ENCODE assay signal across 1 cellular context in the genomic region with DNA sequence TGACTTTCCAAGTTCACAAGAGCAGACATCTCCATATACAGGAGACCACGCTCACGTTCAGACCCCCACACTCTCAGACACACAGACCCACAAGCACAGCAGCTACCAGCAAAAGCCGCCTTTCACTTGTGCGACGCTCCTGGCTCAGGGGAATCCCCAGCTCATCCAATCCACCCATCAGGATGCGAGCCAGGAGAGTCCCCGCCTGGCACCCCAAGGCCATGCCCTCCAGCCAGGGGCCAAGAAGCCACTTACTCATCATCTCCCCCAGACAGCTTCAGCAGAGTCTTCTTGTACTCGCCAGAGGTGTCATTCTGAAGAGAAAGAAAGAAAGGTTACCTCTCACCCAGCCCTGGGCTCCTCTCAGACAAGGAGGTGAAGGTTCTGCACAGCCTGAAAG.
TF ChIP-seq lines count a peak whose summit lies in the region.

No MANE protein-coding gene starts in this region.

TF ChIP-seq in HepG2, 621 proteins besides CTCF, POLR2A, EP300 and RAD21:
- TF ChIP-seq NFE2 (CRISPR knock-in tag; IDR thresholded peaks at IDR 0.05) (no peak), BRD4 (CRISPR knock-in tag; IDR thresholded peaks at IDR 0.05) (no peak), TOPORS (CRISPR knock-in tag; IDR thresholded peaks at IDR 0.05) (no peak), ZNF552 (CRISPR knock-in tag; IDR thresholded peaks at IDR 0.05; ENCODE audit: borderline replicate concordance) (no peak), ETV5 (CRISPR knock-in tag; IDR thresholded peaks at IDR 0.05; ENCODE audit: borderline replicate concordance) (no peak), BRCA1 (CRISPR knock-in tag; IDR thresholded peaks at IDR 0.05) (no peak), SOX13 (IDR thresholded peaks at IDR 0.05) (no peak), SOX13 (CRISPR knock-in tag; conservative IDR thresholded peaks at IDR 0.05 in 1 of 2, IDR thresholded peaks at IDR 0.05 in 1 of 2) (no peak)
- TF ChIP-seq, protein P1, sequence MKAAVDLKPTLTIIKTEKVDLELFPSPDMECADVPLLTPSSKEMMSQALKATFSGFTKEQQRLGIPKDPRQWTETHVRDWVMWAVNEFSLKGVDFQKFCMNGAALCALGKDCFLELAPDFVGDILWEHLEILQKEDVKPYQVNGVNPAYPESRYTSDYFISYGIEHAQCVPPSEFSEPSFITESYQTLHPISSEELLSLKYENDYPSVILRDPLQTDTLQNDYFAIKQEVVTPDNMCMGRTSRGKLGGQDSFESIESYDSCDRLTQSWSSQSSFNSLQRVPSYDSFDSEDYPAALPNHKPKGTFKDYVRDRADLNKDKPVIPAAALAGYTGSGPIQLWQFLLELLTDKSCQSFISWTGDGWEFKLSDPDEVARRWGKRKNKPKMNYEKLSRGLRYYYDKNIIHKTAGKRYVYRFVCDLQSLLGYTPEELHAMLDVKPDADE (CRISPR knock-in tag; IDR thresholded peaks at IDR 0.05): no peak
- TF ChIP-seq, protein P2, sequence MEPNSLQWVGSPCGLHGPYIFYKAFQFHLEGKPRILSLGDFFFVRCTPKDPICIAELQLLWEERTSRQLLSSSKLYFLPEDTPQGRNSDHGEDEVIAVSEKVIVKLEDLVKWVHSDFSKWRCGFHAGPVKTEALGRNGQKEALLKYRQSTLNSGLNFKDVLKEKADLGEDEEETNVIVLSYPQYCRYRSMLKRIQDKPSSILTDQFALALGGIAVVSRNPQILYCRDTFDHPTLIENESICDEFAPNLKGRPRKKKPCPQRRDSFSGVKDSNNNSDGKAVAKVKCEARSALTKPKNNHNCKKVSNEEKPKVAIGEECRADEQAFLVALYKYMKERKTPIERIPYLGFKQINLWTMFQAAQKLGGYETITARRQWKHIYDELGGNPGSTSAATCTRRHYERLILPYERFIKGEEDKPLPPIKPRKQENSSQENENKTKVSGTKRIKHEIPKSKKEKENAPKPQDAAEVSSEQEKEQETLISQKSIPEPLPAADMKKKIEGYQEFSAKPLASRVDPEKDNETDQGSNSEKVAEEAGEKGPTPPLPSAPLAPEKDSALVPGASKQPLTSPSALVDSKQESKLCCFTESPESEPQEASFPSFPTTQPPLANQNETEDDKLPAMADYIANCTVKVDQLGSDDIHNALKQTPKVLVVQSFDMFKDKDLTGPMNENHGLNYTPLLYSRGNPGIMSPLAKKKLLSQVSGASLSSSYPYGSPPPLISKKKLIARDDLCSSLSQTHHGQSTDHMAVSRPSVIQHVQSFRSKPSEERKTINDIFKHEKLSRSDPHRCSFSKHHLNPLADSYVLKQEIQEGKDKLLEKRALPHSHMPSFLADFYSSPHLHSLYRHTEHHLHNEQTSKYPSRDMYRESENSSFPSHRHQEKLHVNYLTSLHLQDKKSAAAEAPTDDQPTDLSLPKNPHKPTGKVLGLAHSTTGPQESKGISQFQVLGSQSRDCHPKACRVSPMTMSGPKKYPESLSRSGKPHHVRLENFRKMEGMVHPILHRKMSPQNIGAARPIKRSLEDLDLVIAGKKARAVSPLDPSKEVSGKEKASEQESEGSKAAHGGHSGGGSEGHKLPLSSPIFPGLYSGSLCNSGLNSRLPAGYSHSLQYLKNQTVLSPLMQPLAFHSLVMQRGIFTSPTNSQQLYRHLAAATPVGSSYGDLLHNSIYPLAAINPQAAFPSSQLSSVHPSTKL (CRISPR knock-in tag; IDR thresholded peaks at IDR 0.05): no peak
- TF ChIP-seq, protein P3, sequence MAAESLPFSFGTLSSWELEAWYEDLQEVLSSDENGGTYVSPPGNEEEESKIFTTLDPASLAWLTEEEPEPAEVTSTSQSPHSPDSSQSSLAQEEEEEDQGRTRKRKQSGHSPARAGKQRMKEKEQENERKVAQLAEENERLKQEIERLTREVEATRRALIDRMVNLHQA (CRISPR knock-in tag; IDR thresholded peaks at IDR 0.05): no peak
